8 cellular contexts compared by ENCODE assay signal in the genomic region with DNA sequence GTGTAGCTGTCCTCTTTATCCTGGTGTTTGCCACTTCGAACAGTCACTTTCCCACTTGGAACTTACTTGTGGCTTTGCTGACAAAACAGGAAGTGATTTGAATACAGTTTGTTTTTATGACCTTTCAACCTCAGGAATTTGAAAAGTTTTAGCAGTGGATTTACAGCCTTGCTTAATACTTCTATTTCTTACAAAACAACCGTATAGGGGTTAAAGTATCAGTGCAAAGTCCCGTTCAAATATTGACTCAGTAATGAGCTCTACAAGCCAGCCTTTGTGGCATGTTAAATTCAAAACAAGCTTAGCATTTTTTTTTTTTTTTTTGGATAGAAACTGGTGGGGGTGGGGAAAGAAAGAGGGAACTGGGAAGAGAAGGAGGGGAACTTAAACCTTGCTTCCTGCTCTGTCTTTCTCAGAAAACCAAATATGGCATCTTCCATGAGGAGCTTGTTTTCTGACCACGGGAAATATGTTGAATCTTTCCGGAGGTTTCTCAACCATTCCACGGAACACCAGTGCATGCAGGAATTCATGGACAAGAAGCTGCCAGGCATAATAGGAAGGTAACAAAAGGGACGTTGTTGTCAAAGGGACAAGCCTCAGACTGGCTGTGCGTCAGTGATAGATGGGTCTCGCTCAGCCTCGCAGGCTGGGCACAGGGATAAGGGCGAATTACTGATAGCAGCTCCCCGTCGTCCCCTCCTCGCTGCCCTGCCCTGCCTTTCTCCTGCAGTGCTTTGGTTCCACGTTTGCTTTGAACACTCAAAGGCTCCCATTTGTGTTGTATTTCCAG. TPM values are rescaled to one million over a fixed set of nuclear protein-coding genes. Genes with fewer than 3 reads are reported as not detected.
DNase-seq lines count a peak whose midpoint lies in the region; ATAC-seq and TF ChIP-seq lines count a peak whose summit lies in the region.

A gene (plus strand): TSS at position 408 of the 793 bp plus-strand sequence. CDS start 19 bp downstream, at position 427.

- H3K4me2 ChIP-seq in GM23248 (ENCODE audit: unreplicated experiment), result peak within 1 kb of the TSS; percentile 95

- H4K20me1 ChIP-seq in GM23248 (ENCODE audit: insufficient read depth), result no peaks in the 10 kb centered on the region

- peaks cover 28% of the 10 kb centered on the region for H3K4me1 ChIP-seq in GM23248 (ENCODE audit: insufficient read depth)

- peaks cover 23% of the 10 kb centered on the region for H3F3A ChIP-seq in GM23248 (ENCODE audit: insufficient read depth)

- H3K36me3 ChIP-seq in GM23248 (ENCODE audit: low read depth), result no peaks in the 10 kb centered on the region
- H3K36me3 ChIP-seq in SK-N-MC (ENCODE audit: insufficient read depth, low read length), result no peaks in the 10 kb centered on the region

- peak within 1 kb of the TSS; percentile 68 for H3K27ac ChIP-seq in GM23248
- peak within 1 kb of the TSS; percentile 92 for H3K27ac ChIP-seq in SK-N-MC

- TF ChIP-seq CTCF in fibroblast of mammary gland (conservative IDR thresholded peaks at IDR 0.05; ENCODE audit: control insufficient read depth, insufficient read depth, low read depth, low read length) (no peak), GM13977 (IDR thresholded peaks at IDR 0.05; ENCODE audit: extremely low read depth, insufficient read depth, missing control alignments) (no peak)

- H3K9ac ChIP-seq in GM23248 (peak within 1 kb of the TSS; percentile 64), SK-N-MC (ENCODE audit: insufficient read length) (peak within 1 kb of the TSS; percentile 69)

- H3K79me2 ChIP-seq in GM23248 (ENCODE audit: insufficient read depth), result no peaks in the 10 kb centered on the region

- DNase-seq in GM23248, result peak; percentile 59
- peak; percentile 70 for DNase-seq in SK-N-MC (ENCODE audit: low read depth, low spot score)
- DNase-seq in fibroblast of mammary gland (ENCODE audit: low read depth), result peak; percentile 80
- peak; percentile 83 for DNase-seq in myocyte (ENCODE audit: low read depth)
- DNase-seq in stimulated activated naive CD4-positive, alpha-beta T cell (lab: John Stamatoyannopoulos, UW), result no peak
- no peak for DNase-seq in GM13977 (ENCODE audit: low spot score)
- DNase-seq in effector CD4-positive, alpha-beta T cell, result no peak

- H3K9me2 ChIP-seq in GM23248 (ENCODE audit: insufficient read depth), result no peaks in the 10 kb centered on the region

- H3K9me3 ChIP-seq in GM23248 (ENCODE audit: low read depth), result no peaks in the 10 kb centered on the region
- no peaks in the 10 kb centered on the region for H3K9me3 ChIP-seq in SK-N-MC (ENCODE audit: low read depth, low read length)

- 3% methylated on average over 15 of the region's 15 CpGs for WGBS in GM23248 (ENCODE audit: low coverage in 1 of 2, low lambda C conversion rate in 2 of 2, missing lambda C conversion rate in 2 of 2), 2 experiments

- ATAC-seq in GM18519 (IDR thresholded peaks at IDR 0.05; ENCODE audit: low FRiP score, unreplicated experiment), result no peak

- H2AFZ ChIP-seq in GM23248, result peak within 1 kb of the TSS; percentile 93

- in situ Hi-C loops in GM23248 (cut with MboI) (no loop called here), GM13977 (cut with MboI; ENCODE audit: low pct_unique_long_range_greater_than_20kb, low sequenced_read_pairs, unreplicated experiment) (no loop called here)

- H3K4me3 ChIP-seq in GM23248 (peak within 1 kb of the TSS; percentile 66), SK-N-MC (peak within 1 kb of the TSS; percentile 84), fibroblast of mammary gland (ENCODE audit: control insufficient read depth, low read depth, low read length) (peak within 1 kb of the TSS; percentile 58)

- H3K27me3 ChIP-seq in GM23248 (replicated peaks; ENCODE audit: insufficient read depth), result no peaks in the 10 kb centered on the region

RNA-seq across cellular contexts. Expression of the gene that starts here (rescaled TPM):
- total RNA-seq in GM23248 (2014; rRNA removed; shearing (Covaris generic)), result 2.7 and 7.3 TPM in 2 replicates
- 5.8 and 6.8 TPM in 2 replicates for polyA plus RNA-seq in GM23248 (2016; fragmentation: Nextera tagmentation; extraction: Ambion mirVana)
- total RNA-seq in myocyte, result 40.2 and 43.8 TPM in 2 replicates
- polyA plus RNA-seq in myocyte (2012), result 41.4 TPM

Comparison
In these comparisons a context has a peak if more than half of its experiments do, and no peak if none do; other contexts are left out.
1. DNase-seq: peak in GM23248 (single experiment), SK-N-MC (single experiment), fibroblast of mammary gland (single experiment) and myocyte (single experiment); none in stimulated activated naive CD4-positive, alpha-beta T cell (0 of 6), GM13977 (single experiment) and effector CD4-positive, alpha-beta T cell (single experiment).
2. Peak in every context shown above with its lines, with median percentiles within 50 percentile points of each other: H3K4me3 ChIP-seq.